In the genomic region with DNA sequence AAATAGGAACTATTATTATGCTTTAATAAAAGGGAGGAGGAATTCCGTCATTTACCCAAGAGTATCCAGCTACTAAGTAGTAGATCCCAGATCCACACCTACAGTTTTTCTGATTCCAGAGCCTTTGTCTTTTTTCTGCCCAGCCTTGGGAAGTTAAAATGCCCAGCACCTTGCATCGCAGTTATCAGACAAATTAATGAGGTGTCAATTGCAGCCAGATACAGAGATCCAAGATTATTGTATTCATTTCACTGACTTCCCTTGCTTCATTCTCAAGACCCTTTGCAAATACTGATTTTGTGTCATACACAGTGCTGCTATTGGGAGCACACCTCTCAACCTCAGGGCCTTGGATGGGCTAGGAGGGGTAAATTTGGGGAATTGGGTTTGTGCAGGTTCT, we compare ENCODE assay signal across 10 cellular contexts. TPM values are rescaled to one million over a fixed set of nuclear protein-coding genes. Genes with fewer than 3 reads are reported as not detected.
A peak's percentile ranks its signal among the peaks of the same experiment; 100 is the strongest.
DNase-seq lines count a peak whose midpoint lies in the region; ATAC-seq and TF ChIP-seq lines count a peak whose summit lies in the region.
"Had no signal": no experiment of that assay in that cellular context is flagged by ENCODE, and none has a peak within 500 bp of the region (broad histone marks: within the 10 kb centered on the region; RNA-seq: fewer than 3 reads in every experiment).

No MANE protein-coding gene starts in this region.

- no peaks in the 10 kb centered on the region for H3K9me3 ChIP-seq in right lobe of liver
- H3K9me3 ChIP-seq in thoracic aorta: no peaks in the 10 kb centered on the region
- H3K9me3 ChIP-seq: gastrocnemius medialis had no signal

- H3K4me3 ChIP-seq in right lobe of liver (peak overlapping the region; percentile 78 to 95 (median 85)), thoracic aorta (peak overlapping the region; percentile 88)

- peak overlapping the region; percentile 98 for H3K4me3 Mint-ChIP-seq in activated T-cell treated with anti-CD3 and anti-CD28 coated beads, Interleukin-2, amount 50 U/mL, for 4 hours
- H3K4me3 Mint-ChIP-seq in activated naive CD8-positive, alpha-beta T cell: peak overlapping the region; percentile 89

- H3K36me3 Mint-ChIP-seq in activated T-cell treated with anti-CD3 and anti-CD28 coated beads, Interleukin-2, amount 50 U/mL, for 4 hours (ENCODE audit: insufficient read depth): peaks cover 3% of the 10 kb centered on the region
- peaks cover 6% of the 10 kb centered on the region for H3K36me3 Mint-ChIP-seq in activated naive CD8-positive, alpha-beta T cell

- peak overlapping the region; percentile 95 for H3K27ac Mint-ChIP-seq in activated naive CD8-positive, alpha-beta T cell

- H3K27me3 ChIP-seq in right lobe of liver (no peaks in the 10 kb centered on the region), thoracic aorta (replicated peaks; ENCODE audit: insufficient read depth) (no peaks in the 10 kb centered on the region)
- H3K27me3 ChIP-seq: gastrocnemius medialis had no signal

- H3K4me1 Mint-ChIP-seq in activated T-cell treated with anti-CD3 and anti-CD28 coated beads, Interleukin-2, amount 50 U/mL, for 4 hours (ENCODE audit: low read depth): peaks cover 50% of the 10 kb centered on the region
- peaks cover 51% of the 10 kb centered on the region for H3K4me1 Mint-ChIP-seq in activated naive CD8-positive, alpha-beta T cell (ENCODE audit: low read depth)

- TF ChIP-seq POLR2A in right lobe of liver (IDR thresholded peaks at IDR 0.05): no peak

- no peak for ATAC-seq in activated T-cell treated with anti-CD3 and anti-CD28 coated beads, Interleukin-2, amount 50 U/mL, for 4 hours
- ATAC-seq in right lobe of liver (no peak), thoracic aorta (ENCODE audit: insufficient number of reproducible peaks, low FRiP score, low read depth) (no peak), HG03045 (IDR thresholded peaks at IDR 0.05; ENCODE audit: unreplicated experiment) (no peak)

- H3K27ac ChIP-seq in right lobe of liver (peak overlapping the region in 2 of 3 donors; percentile 86 to 94), thoracic aorta (no peak overlapping the region)

- H3K4me1 ChIP-seq in right lobe of liver (peaks cover 0 to 7% (median 0%) of the 10 kb centered on the region in 4 donors), thoracic aorta (ENCODE audit: control insufficient read depth in 1 of 2, low read depth in 2 of 2) (peaks cover 0 to 5% of the 10 kb centered on the region in 2 donors)

- H3K27me3 Mint-ChIP-seq in activated T-cell treated with anti-CD3 and anti-CD28 coated beads, Interleukin-2, amount 50 U/mL, for 4 hours (ENCODE audit: low read depth): no peaks in the 10 kb centered on the region
- H3K27me3 Mint-ChIP-seq in activated naive CD8-positive, alpha-beta T cell: no peaks in the 10 kb centered on the region

- no peaks in the 10 kb centered on the region for H3K9me3 Mint-ChIP-seq in activated T-cell treated with anti-CD3 and anti-CD28 coated beads, Interleukin-2, amount 50 U/mL, for 4 hours
- H3K9me3 Mint-ChIP-seq in activated naive CD8-positive, alpha-beta T cell (ENCODE audit: low read depth): no peaks in the 10 kb centered on the region

- no peaks in the 10 kb centered on the region for H3K36me3 ChIP-seq in right lobe of liver
- no peaks in the 10 kb centered on the region for H3K36me3 ChIP-seq in thoracic aorta
- H3K36me3 ChIP-seq: gastrocnemius medialis had no signal

- no peak for DNase-seq in activated T-cell treated with anti-CD3 and anti-CD28 coated beads, Interleukin-2, amount 50 U/mL, for 4 hours
- DNase-seq in activated T-cell treated with anti-CD3 and anti-CD28 coated beads for 4 hours (no peak), right lobe of liver (no peak), thoracic aorta (ENCODE audit: low spot score) (no peak), AG08395 (ENCODE audit: low spot score) (no peak), NCI-H1092 (lab: John Stamatoyannopoulos, UW) (no peak)
- DNase-seq: gastrocnemius medialis had no signal

- no peak for TF ChIP-seq CTCF in right lobe of liver (IDR thresholded peaks at IDR 0.05)
- no peak for TF ChIP-seq CTCF in thoracic aorta (IDR thresholded peaks at IDR 0.05)

- intact Hi-C loops in right lobe of liver (cut with DNase I): no loop called here

- 52% methylated on average over 2 of the region's 2 CpGs for WGBS in right lobe of liver (ENCODE audit: insufficient coverage, low coverage, low lambda C conversion rate, missing lambda C conversion rate)

RNA-seq across cellular contexts. Expression of a gene that starts 1.1 kb away (rescaled TPM):
- total RNA-seq in activated T-cell treated with anti-CD3 and anti-CD28 coated beads, Interleukin-2, amount 50 U/mL, for 4 hours: 10 to 100 TPM; 15.7 to 19.3 (median 17.9) TPM
- total RNA-seq in right lobe of liver: 10 to 100 TPM in 2 of 6 experiments, 1 to 10 TPM in 4; 5.5 to 11.2 (median 8.1) TPM
- 10 to 100 TPM in 1 of 2 donors, 1 to 10 TPM in 1; 9.3 to 22.2 TPM for total RNA-seq in thoracic aorta

RNA-seq across cellular contexts. Expression of a gene that starts 45.4 kb away (rescaled TPM):
- under 1 TPM; 0.26 to 0.58 (median 0.38) TPM for total RNA-seq in activated T-cell treated with anti-CD3 and anti-CD28 coated beads, Interleukin-2, amount 50 U/mL, for 4 hours
- total RNA-seq in right lobe of liver (10 to 100 TPM in 2 of 6 experiments, 1 to 10 TPM in 4; 2.0 to 18.0 (median 4.2) TPM), thoracic aorta (10 to 100 TPM; 22.2 to 32.8 TPM)
- total RNA-seq: HT1080 had no signal

Comparison
In these comparisons a context has a peak if more than half of its experiments do, and no peak if none do; other contexts are left out.
1. H3K27ac ChIP-seq: peak in right lobe of liver (2 of 3); none in thoracic aorta (0 of 2).